1 cellular context compared by ENCODE assay signal in the genomic region with DNA sequence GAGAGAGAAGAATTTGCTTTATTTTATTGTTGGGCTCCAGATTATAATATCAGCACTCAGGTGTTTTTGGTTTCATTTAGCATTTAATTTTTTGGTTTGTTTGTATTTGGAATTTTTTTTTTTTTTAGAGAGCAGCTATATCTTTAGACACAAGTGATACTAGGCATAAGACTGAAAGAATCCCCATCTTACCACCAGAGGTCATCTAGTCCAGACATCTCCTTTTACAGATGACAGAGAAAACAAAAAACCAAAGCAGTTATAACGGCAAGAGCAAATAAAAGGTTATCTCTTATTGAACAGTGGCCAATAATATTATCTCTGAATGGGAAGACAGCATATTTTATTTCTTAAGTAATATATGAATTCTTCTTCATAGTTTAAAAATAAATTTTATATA.
TF ChIP-seq lines count a peak whose summit lies in the region.

No MANE protein-coding gene starts in this region.

TF ChIP-seq in GM12878, 131 proteins besides CTCF, POLR2A, EP300 and RAD21:
- no peak for TF ChIP-seq ESRRA (IDR thresholded peaks at IDR 0.05; ENCODE audit: low read length)
- TF ChIP-seq MYC (IDR thresholded peaks at IDR 0.05; ENCODE audit: insufficient read depth, insufficient read length, insufficient replicate concordance, low read length, severe bottlenecking), result no peak
- TF ChIP-seq, protein P1, sequence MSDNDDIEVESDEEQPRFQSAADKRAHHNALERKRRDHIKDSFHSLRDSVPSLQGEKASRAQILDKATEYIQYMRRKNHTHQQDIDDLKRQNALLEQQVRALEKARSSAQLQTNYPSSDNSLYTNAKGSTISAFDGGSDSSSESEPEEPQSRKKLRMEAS (IDR thresholded peaks at IDR 0.05; ENCODE audit: low read depth, low read length), result no peak
- no peak for TF ChIP-seq POLR2AphosphoS5 (IDR thresholded peaks at IDR 0.05; ENCODE audit: low read length)
- TF ChIP-seq EED (IDR thresholded peaks at IDR 0.05; ENCODE audit: low read depth), result no peak
- TF ChIP-seq ZZZ3 (IDR thresholded peaks at IDR 0.05; ENCODE audit: control insufficient read depth, insufficient read length, low read depth), result no peak
- TF ChIP-seq, protein P2, sequence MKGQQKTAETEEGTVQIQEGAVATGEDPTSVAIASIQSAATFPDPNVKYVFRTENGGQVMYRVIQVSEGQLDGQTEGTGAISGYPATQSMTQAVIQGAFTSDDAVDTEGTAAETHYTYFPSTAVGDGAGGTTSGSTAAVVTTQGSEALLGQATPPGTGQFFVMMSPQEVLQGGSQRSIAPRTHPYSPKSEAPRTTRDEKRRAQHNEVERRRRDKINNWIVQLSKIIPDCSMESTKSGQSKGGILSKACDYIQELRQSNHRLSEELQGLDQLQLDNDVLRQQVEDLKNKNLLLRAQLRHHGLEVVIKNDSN (IDR thresholded peaks at IDR 0.05; ENCODE audit: borderline replicate concordance, extremely low read length, insufficient read depth, low read depth, low read length), result no peak
- TF ChIP-seq KLF5 (IDR thresholded peaks at IDR 0.05; ENCODE audit: partially characterized antibody), result no peak
